In the genomic region with DNA sequence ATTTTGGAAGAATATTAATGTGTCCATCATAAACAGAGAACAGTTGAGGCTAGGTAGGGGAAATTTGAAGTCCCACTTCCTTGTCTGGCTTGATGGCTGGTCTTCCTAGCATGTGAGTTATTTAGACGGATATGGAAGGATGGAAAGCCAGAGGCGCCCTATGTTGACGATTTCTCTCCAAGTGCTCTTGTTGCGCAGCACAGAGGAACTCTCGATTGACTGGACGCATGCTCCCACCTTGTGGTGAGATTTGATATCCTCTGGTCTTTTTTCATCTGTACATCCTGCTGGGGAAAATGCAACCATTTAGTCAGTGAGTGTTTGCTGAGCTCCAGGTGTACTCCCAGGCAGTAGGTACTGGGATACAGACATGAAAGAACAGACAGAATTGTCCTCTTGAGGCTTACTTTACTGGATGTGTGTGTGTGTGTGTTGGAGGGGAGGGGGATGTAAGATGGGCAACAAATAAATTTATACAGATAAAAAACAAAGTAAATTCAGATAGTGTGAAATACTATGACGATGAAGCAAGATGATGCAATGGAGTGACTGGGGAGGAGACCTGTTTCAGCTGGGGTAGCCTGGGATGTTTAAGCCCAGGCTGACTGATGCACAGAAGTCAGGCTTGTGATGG, we compare ENCODE assay signal across 8 cellular contexts.
DNase-seq lines count a peak whose midpoint lies in the region; ATAC-seq and TF ChIP-seq lines count a peak whose summit lies in the region.

No MANE protein-coding gene starts in this region.

- no peaks in the 10 kb centered on the region for H3K9me3 Mint-ChIP-seq in natural killer cell treated with Interleukin-12 subunit alpha and Interleukin-12 subunit beta and Interleukin-15 and Interleukin-18, amount 100 ng/mL, for 72 hours

- CTCF ChIA-PET in A673 (lab: Charles Lee): interaction anchor here (1.2 kb wide), 1 partner anchor 340 kb away, joined by 3 read pairs; no protein-coding TSS in a partner anchor

- H3K27me3 Mint-ChIP-seq in natural killer cell treated with Interleukin-12 subunit alpha and Interleukin-12 subunit beta and Interleukin-15 and Interleukin-18, amount 100 ng/mL, for 72 hours: peaks cover 20 to 30% of the 10 kb centered on the region in 2 donors

- H3K27ac Mint-ChIP-seq in natural killer cell treated with Interleukin-12 subunit alpha and Interleukin-12 subunit beta and Interleukin-15 and Interleukin-18, amount 100 ng/mL, for 72 hours: no peak overlapping the region

- H3K9me3 ChIP-seq in A673 (ENCODE audit: low read depth, low read length, poor library complexity, severe bottlenecking) (no peaks in the 10 kb centered on the region), SJCRH30 (replicated peaks) (no peaks in the 10 kb centered on the region)

- TF ChIP-seq CTCF in A673 (conservative IDR thresholded peaks at IDR 0.05; ENCODE audit: low read depth, low read length) (peak; percentile 59), GM12874 (IDR thresholded peaks at IDR 0.05; ENCODE audit: insufficient read depth, low read depth, low read length) (peak; percentile 33; the same call in 1 of the 2 replicates), cardiac fibroblast (IDR thresholded peaks at IDR 0.05; ENCODE audit: low read depth, low read length) (peak; percentile 51)

- ATAC-seq in natural killer cell treated with Interleukin-12 subunit alpha and Interleukin-12 subunit beta and Interleukin-15 and Interleukin-18, amount 100 ng/mL, for 72 hours: no peak

- no TSS peak for BruUV-seq in A673 (replicated peaks; lab: Mats Ljungman, UMichigan)

- no peaks in the 10 kb centered on the region for H3K36me3 Mint-ChIP-seq in natural killer cell treated with Interleukin-12 subunit alpha and Interleukin-12 subunit beta and Interleukin-15 and Interleukin-18, amount 100 ng/mL, for 72 hours

- H3K4me1 ChIP-seq in A673 (ENCODE audit: insufficient read depth, low read length, poor library complexity, severe bottlenecking) (no peaks in the 10 kb centered on the region), SJCRH30 (no peaks in the 10 kb centered on the region)

- no peaks in the 10 kb centered on the region for H3K4me1 Mint-ChIP-seq in natural killer cell treated with Interleukin-12 subunit alpha and Interleukin-12 subunit beta and Interleukin-15 and Interleukin-18, amount 100 ng/mL, for 72 hours (ENCODE audit: low read depth in 2 of 2)

- no peak overlapping the region for H3K4me3 Mint-ChIP-seq in natural killer cell treated with Interleukin-12 subunit alpha and Interleukin-12 subunit beta and Interleukin-15 and Interleukin-18, amount 100 ng/mL, for 72 hours

- no peak overlapping the region for H3K27ac ChIP-seq in A673 (ENCODE audit: low read depth, low read length, poor library complexity, severe bottlenecking)
- no peak overlapping the region for H3K27ac ChIP-seq in SJCRH30

- H3K4me3 ChIP-seq in A673 (ENCODE audit: low read depth, low read length, poor library complexity, severe bottlenecking) (no peak overlapping the region), SJCRH30 (no peak overlapping the region), cardiac fibroblast (replicated peaks in 1 of 2; ENCODE audit: low read depth in 2 of 2, low read length in 2 of 2) (no peak overlapping the region)

- H3K36me3 ChIP-seq in A673 (ENCODE audit: insufficient read depth, low read length, poor library complexity, severe bottlenecking): no peaks in the 10 kb centered on the region
- H3K36me3 ChIP-seq in SJCRH30: no peaks in the 10 kb centered on the region

- POLR2A ChIA-PET in A673 (lab: Charles Lee; ENCODE audit: low non-redundant PET): no interaction called here

- H3K27me3 ChIP-seq in A673 (replicated peaks; ENCODE audit: insufficient read depth, low read depth, low read length, poor library complexity) (no peaks in the 10 kb centered on the region), SJCRH30 (no peaks in the 10 kb centered on the region)

- intact Hi-C loops in A673 (cut with micrococcal nuclease; ENCODE audit: unreplicated experiment): loop anchor here (5.0 to 10.0 kb wide), 2 partner anchors 327 to 534 kb away; a partner anchor contains a TSS

- peak; percentile 72 for DNase-seq in A673 (ENCODE audit: low spot score)
- peak; percentile 61 for DNase-seq in MV-4-11 (lab: John Stamatoyannopoulos, UW)
- peak; percentile 45 to 66 for DNase-seq in SJCRH30
- DNase-seq in cardiac fibroblast (ENCODE audit: low read depth in 2 of 2): peak; percentile 91 to 92
- peak; percentile 91 for DNase-seq in kidney glomerular epithelial cell (lab: John Stamatoyannopoulos, UW)
- peak; percentile 43 for DNase-seq in stimulated activated CD8-positive, alpha-beta memory T cell treated with anti-CD3 and anti-CD28 coated beads, Interleukin-4, amount 100 ng/mL, for 48 hours
- DNase-seq in natural killer cell treated with Interleukin-12 subunit alpha and Interleukin-12 subunit beta and Interleukin-15 and Interleukin-18, amount 100 ng/mL, for 72 hours (ENCODE audit: low spot score): no peak
